Comparison of ENCODE assay signal across 18 cellular contexts in genomic region chr1:1173061-1173792, GRCh38. TPM values are rescaled to one million over a fixed set of nuclear protein-coding genes. Genes with fewer than 3 reads are reported as not detected.
DNase-seq lines count a peak whose midpoint lies in the region; ATAC-seq, FAIRE-seq and TF ChIP-seq lines count a peak whose summit lies in the region.
"Had no signal": no experiment of that assay in that cellular context is flagged by ENCODE, and none has a peak within 500 bp of the region (broad histone marks: within the 10 kb centered on the region; RNA-seq: fewer than 3 reads in every experiment).

No MANE protein-coding gene starts in this region.

- no peak for DNase-seq in CD8-positive, alpha-beta T cell
- DNase-seq in H1 (ENCODE audit: low read depth in 1 of 2, low spot score in 2 of 2) (no peak), DMS53 treated with DMSO at 0.1 percent for 48 hours (lab: John Stamatoyannopoulos, UW; ENCODE audit: unreplicated experiment) (no peak), mesenteric fat pad (ENCODE audit: low spot score) (no peak)
- no peak for DNase-seq in naive thymus-derived CD4-positive, alpha-beta T cell
- DNase-seq: DMS 273 treated with DMSO at 0.1 percent for 48 hours, KG1 had no signal

- peak overlapping the region; percentile 94 for H3K4ac ChIP-seq in H1 (replicated peaks; ENCODE audit: insufficient read length, low read depth, low read length)

- no peak overlapping the region for H3K14ac ChIP-seq in H1 (ENCODE audit: insufficient read length)

- H3K36me3 ChIP-seq in CD8-positive, alpha-beta T cell (ENCODE audit: insufficient read depth, low read length) = no peaks in the 10 kb centered on the region
- H3K36me3 ChIP-seq in HUES6 (ENCODE audit: control insufficient read depth, insufficient read depth, low read length) (no peaks in the 10 kb centered on the region), H1 (ENCODE audit: control insufficient read depth in 2 of 4, insufficient read depth in 4 of 4, low read length in 3 of 4) (no peaks in the 10 kb centered on the region)
- no peaks in the 10 kb centered on the region for H3K36me3 ChIP-seq in naive thymus-derived CD4-positive, alpha-beta T cell (ENCODE audit: control insufficient read depth in 2 of 3, insufficient read depth in 3 of 3, low read length in 3 of 3)
- H3K36me3 ChIP-seq: left lung, prostate gland had no signal

- H2BK120ac ChIP-seq in H1 (replicated peaks; ENCODE audit: low read depth, low read length) = no peak overlapping the region

- H3K56ac ChIP-seq in H1 (replicated peaks; ENCODE audit: insufficient read length, low read depth, low read length) = no peak overlapping the region

- H3K4me2 ChIP-seq in H1 (ENCODE audit: insufficient read depth in 1 of 2, low read depth in 2 of 2, low read length in 2 of 2) = peak overlapping the region; percentile 40 to 69; a peak in 3 of 4 replicates

- 68% methylated on average over 30 of the region's 32 CpGs; no CpG with 5 or more reads in 1 of the 2 experiments for WGBS in H1 (ENCODE audit: extremely low coverage in 1 of 2, insufficient coverage in 1 of 2, insufficient read length in 1 of 2, insufficient replicate concordance in 2 of 2, low coverage in 1 of 2, low lambda C conversion rate in 2 of 2, missing lambda C conversion rate in 1 of 2), 2 experiments

- intact Hi-C loops in CD8-positive, alpha-beta T cell (cut with DNase I, micrococcal nuclease) = loop anchor here in 1 of 2 experiments (5.0 kb wide), 1 partner anchor 36 kb away; no protein-coding TSS in a partner anchor
- intact Hi-C loops in naive thymus-derived CD4-positive, alpha-beta T cell (cut with micrococcal nuclease) = loop anchor here in 1 of 2 donors (5.0 kb wide), 1 partner anchor 34 kb away; the partner anchor contains the start of gene TNFRSF18

- ATAC-seq in CD8-positive, alpha-beta T cell = peak; percentile 5
- no peak for ATAC-seq in naive thymus-derived CD4-positive, alpha-beta T cell
- ATAC-seq in HG03469 (IDR thresholded peaks at IDR 0.05; ENCODE audit: unreplicated experiment) (no peak), HG03025 (IDR thresholded peaks at IDR 0.05; ENCODE audit: low FRiP score, unreplicated experiment) (no peak)
- ATAC-seq: SK-N-SH treated with all-trans-retinoic acid at 6 μM for 48 hours had no signal

- no peak for TF ChIP-seq POLR2A in H1 (IDR thresholded peaks at IDR 0.05; ENCODE audit: control extremely low read depth in 1 of 2, low read depth in 2 of 2, low read length in 2 of 2)

- peaks cover 41% of the 10 kb centered on the region for H3K4me1 ChIP-seq in CD8-positive, alpha-beta T cell (ENCODE audit: insufficient read depth, low read length)
- H3K4me1 ChIP-seq in HUES6 (ENCODE audit: control insufficient read depth, insufficient read depth, low read length) = peaks cover 25% of the 10 kb centered on the region
- peaks cover 4 to 28% (median 20%) of the 10 kb centered on the region in 4 experiments for H3K4me1 ChIP-seq in H1 (replicated peaks in 1 of 4; ENCODE audit: control insufficient read depth in 3 of 4, insufficient read depth in 4 of 4, low read length in 3 of 4)
- peaks cover 6 to 18% of the 10 kb centered on the region in 2 donors for H3K4me1 ChIP-seq in naive thymus-derived CD4-positive, alpha-beta T cell (ENCODE audit: control insufficient read depth in 2 of 2, insufficient read depth in 2 of 2, low read length in 2 of 2)
- H3K4me1 ChIP-seq: left lung, prostate gland had no signal

- no peak for TF ChIP-seq RAD21 in H1 (IDR thresholded peaks at IDR 0.05 in 1 of 2, conservative IDR thresholded peaks at IDR 0.05 in 1 of 2; ENCODE audit: low read depth in 2 of 2, low read length in 2 of 2)

- H4K8ac ChIP-seq in H1 (ENCODE audit: extremely low read depth, insufficient read depth, low read length) = peak overlapping the region; percentile 74; the same call in 1 of the 2 replicates

- no peak overlapping the region for H3K27ac ChIP-seq in CD8-positive, alpha-beta T cell (ENCODE audit: low read depth, low read length)
- H3K27ac ChIP-seq in HUES6 (ENCODE audit: low read depth, low read length) = no peak overlapping the region
- H3K27ac ChIP-seq in H1 (ENCODE audit: low read depth, low read length) = no peak overlapping the region
- H3K27ac ChIP-seq in naive thymus-derived CD4-positive, alpha-beta T cell (ENCODE audit: low read depth, low read length) = no peak overlapping the region
- H3K27ac ChIP-seq: left lung, prostate gland had no signal

- CTCF ChIA-PET in CD8-positive, alpha-beta T cell (lab: Charles Lee) = interaction anchor here (1.3 to 2.9 kb wide), 2 partner anchors 15 to 51 kb away, joined by 3 to 10 read pairs; no protein-coding TSS in a partner anchor
- CTCF ChIA-PET in H1 (lab: Charles Lee; ENCODE audit: partially characterized antibody) = interaction anchor here (0.8 to 2.0 kb wide), 7 partner anchors 15 to 119 kb away, joined by 3 to 8 read pairs (median 4); no protein-coding TSS in a partner anchor
- CTCF ChIA-PET in naive thymus-derived CD4-positive, alpha-beta T cell (lab: Charles Lee) = no interaction called here

- H3K9me3 ChIP-seq in CD8-positive, alpha-beta T cell (ENCODE audit: low read length) = no peaks in the 10 kb centered on the region
- H3K9me3 ChIP-seq in HUES6 (ENCODE audit: control insufficient read depth, insufficient read depth, low read depth, low read length) (peaks cover 4% of the 10 kb centered on the region; the same call in 1 of the 2 replicates), H1 (ENCODE audit: insufficient read depth in 2 of 2, low read depth in 1 of 2, low read length in 1 of 2) (peaks cover 4 to 5% of the 10 kb centered on the region in 2 experiments; a peak in 1 of 4 replicates)
- H3K9me3 ChIP-seq in naive thymus-derived CD4-positive, alpha-beta T cell (ENCODE audit: control insufficient read depth in 2 of 3, low read length in 3 of 3) = no peaks in the 10 kb centered on the region
- H3K9me3 ChIP-seq: left lung, prostate gland had no signal

- H2BK12ac ChIP-seq in H1 (ENCODE audit: low read depth, low read length) = peak overlapping the region; percentile 60; the same call in 1 of the 2 replicates

- H3K18ac ChIP-seq in H1 (ENCODE audit: extremely low read depth, low read length) = peak overlapping the region; percentile 60; the same call in 1 of the 2 replicates

- TF ChIP-seq EP300 in H1 (IDR thresholded peaks at IDR 0.05; ENCODE audit: borderline replicate concordance in 1 of 2, low read depth in 2 of 2, low read length in 2 of 2) = no peak

- no peak for FAIRE-seq in H1 (lab: Jason Lieb, UNC)
- FAIRE-seq: endometrium had no signal

- H2BK20ac ChIP-seq in H1 (ENCODE audit: low read length) = no peak overlapping the region

- H3K4me1 Mint-ChIP-seq in CD8-positive, alpha-beta T cell (ENCODE audit: low read depth) = peaks cover 32% of the 10 kb centered on the region
- H3K4me1 Mint-ChIP-seq in naive thymus-derived CD4-positive, alpha-beta T cell = peaks cover 7 to 25% (median 9%) of the 10 kb centered on the region in 7 donors
- H3K4me1 Mint-ChIP-seq: central memory CD8-positive, alpha-beta T cell had no signal

- no peak for TF ChIP-seq CTCF in CD8-positive, alpha-beta T cell (IDR thresholded peaks at IDR 0.05)
- TF ChIP-seq CTCF in H1 (IDR thresholded peaks at IDR 0.05; ENCODE audit: control extremely low read depth in 1 of 3, insufficient read depth in 1 of 3, low read depth in 1 of 3, low read length in 3 of 3) = no peak

- no peak overlapping the region for H3K9ac ChIP-seq in HUES6 (ENCODE audit: low read length)
- 0 out of 7 replicates have a peak overlapping the region, but pooled peaks of 1 of the 4 experiments have one; percentile 2 for H3K9ac ChIP-seq in H1 (replicated peaks in 1 of 4; ENCODE audit: extremely low read depth in 1 of 4, low read depth in 3 of 4, low read length in 3 of 4)

- no peaks in the 10 kb centered on the region for H3K79me2 ChIP-seq in H1 (ENCODE audit: control insufficient read depth in 1 of 2, insufficient read depth in 2 of 2, low read length in 2 of 2)

- H3K23me2 ChIP-seq in H1 (ENCODE audit: low read depth, low read length) = peaks cover 3% of the 10 kb centered on the region; the same call in 1 of the 2 replicates

- H3K23ac ChIP-seq in H1 (ENCODE audit: insufficient read length) = no peak overlapping the region

- no peak overlapping the region for H2AFZ ChIP-seq in H1 (ENCODE audit: low read length)

- H3K27ac Mint-ChIP-seq in CD8-positive, alpha-beta T cell = no peak overlapping the region
- peak overlapping the region in 1 of 9 donors; percentile 49 for H3K27ac Mint-ChIP-seq in naive thymus-derived CD4-positive, alpha-beta T cell
- H3K27ac Mint-ChIP-seq: activated CD4-positive, alpha-beta memory T cell treated with anti-CD3 and anti-CD28 coated beads for 36 hours; type B pancreatic cell had no signal

- no peak overlapping the region for H3K4me3 ChIP-seq in CD8-positive, alpha-beta T cell (ENCODE audit: low read depth, low read length)
- H3K4me3 ChIP-seq in HUES6 (ENCODE audit: low read depth, low read length) (0 out of 2 replicates have a peak overlapping the region, but pooled peaks have one; percentile 8), H1 (ENCODE audit: extremely low read depth in 1 of 4, insufficient read depth in 2 of 4, low read depth in 3 of 4, low read length in 4 of 4) (peak overlapping the region in 3 of 4 experiments; percentile 3 to 50 (median 4); a peak in 3 of 8 replicates)
- H3K4me3 ChIP-seq in naive thymus-derived CD4-positive, alpha-beta T cell (ENCODE audit: low read length) = peak overlapping the region; percentile 24
- H3K4me3 ChIP-seq: left lung, prostate gland had no signal

- H2BK5ac ChIP-seq in H1 (ENCODE audit: low read depth, low read length) = no peak overlapping the region

- peaks cover 0 to 4% of the 10 kb centered on the region in 2 experiments for H4K20me1 ChIP-seq in H1 (replicated peaks in 1 of 2; ENCODE audit: control insufficient read depth in 1 of 2, insufficient read depth in 2 of 2, low read length in 2 of 2)

- no peaks in the 10 kb centered on the region for H3K79me1 ChIP-seq in H1 (ENCODE audit: low read depth, low read length)

- peak overlapping the region; percentile 55 for H4K91ac ChIP-seq in H1 (replicated peaks; ENCODE audit: insufficient read length, low read length)

- H3K27me3 ChIP-seq in CD8-positive, alpha-beta T cell (ENCODE audit: insufficient read depth, low read length) = no peaks in the 10 kb centered on the region
- peaks cover 12% of the 10 kb centered on the region; the same call in 1 of the 2 replicates for H3K27me3 ChIP-seq in HUES6 (ENCODE audit: control insufficient read depth, insufficient read depth, low read length)
- peaks cover 0 to 10% (median 6%) of the 10 kb centered on the region in 4 experiments; a peak in 4 of 7 replicates for H3K27me3 ChIP-seq in H1 (replicated peaks in 1 of 4; ENCODE audit: control insufficient read depth in 3 of 4, extremely low read depth in 1 of 4, insufficient read depth in 3 of 4, low read length in 3 of 4)
- no peaks in the 10 kb centered on the region for H3K27me3 ChIP-seq in naive thymus-derived CD4-positive, alpha-beta T cell (ENCODE audit: control insufficient read depth in 2 of 2, insufficient read depth in 2 of 2, low read length in 2 of 2)

- no peak overlapping the region for H4K5ac ChIP-seq in H1 (ENCODE audit: insufficient read length, low read depth, low read length)

- no peak overlapping the region; the same call in 1 of the 2 replicates for H2AK5ac ChIP-seq in H1 (ENCODE audit: low read depth, low read length)

- POLR2A ChIA-PET in CD8-positive, alpha-beta T cell (lab: Charles Lee) = no interaction called here
- POLR2A ChIA-PET in H1 (lab: Charles Lee; ENCODE audit: partially characterized antibody) = interaction anchor here (0.7 to 2.5 kb wide), 4 partner anchors 9 to 56 kb away, joined by 3 to 15 read pairs (median 3); no protein-coding TSS in a partner anchor
- POLR2A ChIA-PET in naive thymus-derived CD4-positive, alpha-beta T cell (lab: Charles Lee) = interaction anchor here (0.5 to 0.6 kb wide), 2 partner anchors 140 to 237 kb away, joined by 3 to 4 read pairs; no protein-coding TSS in a partner anchor

- H3K36me3 Mint-ChIP-seq in CD8-positive, alpha-beta T cell = no peaks in the 10 kb centered on the region
- no peaks in the 10 kb centered on the region for H3K36me3 Mint-ChIP-seq in naive thymus-derived CD4-positive, alpha-beta T cell
- H3K36me3 Mint-ChIP-seq: activated CD4-positive, alpha-beta memory T cell treated with anti-CD3 and anti-CD28 coated beads for 36 hours; type B pancreatic cell had no signal

- H2BK15ac ChIP-seq in H1 (ENCODE audit: low read length) = peak overlapping the region; percentile 81; the same call in 1 of the 2 replicates

- peaks cover 5% of the 10 kb centered on the region for H3K27me3 Mint-ChIP-seq in CD8-positive, alpha-beta T cell (ENCODE audit: low read depth)
- H3K27me3 Mint-ChIP-seq in naive thymus-derived CD4-positive, alpha-beta T cell = peaks cover 4 to 23% (median 4%) of the 10 kb centered on the region in 5 donors

- H3K9me3 Mint-ChIP-seq in CD8-positive, alpha-beta T cell = no peaks in the 10 kb centered on the region
- H3K9me3 Mint-ChIP-seq in naive thymus-derived CD4-positive, alpha-beta T cell = peaks cover 0 to 2% (median 0%) of the 10 kb centered on the region in 11 donors
- H3K9me3 Mint-ChIP-seq: activated CD4-positive, alpha-beta memory T cell treated with anti-CD3 and anti-CD28 coated beads for 36 hours; central memory CD8-positive, alpha-beta T cell; type B pancreatic cell had no signal

- H3K4me3 Mint-ChIP-seq in CD8-positive, alpha-beta T cell = peak overlapping the region; percentile 32
- H3K4me3 Mint-ChIP-seq in naive thymus-derived CD4-positive, alpha-beta T cell = peak overlapping the region in 6 of 10 donors; percentile 6 to 58 (median 38)
- H3K4me3 Mint-ChIP-seq: activated CD4-positive, alpha-beta memory T cell treated with anti-CD3 and anti-CD28 coated beads for 36 hours; central memory CD8-positive, alpha-beta T cell; type B pancreatic cell had no signal

RNA-seq across cellular contexts. Expression of gene TTLL10, which starts 0.5 kb away (rescaled TPM):
- not detected for total RNA-seq in CD8-positive, alpha-beta T cell
- 1.6 and 1.7 TPM in 2 replicates for total RNA-seq in H1 (2021; fragmentation: NEBNext Ultra II Directional; extraction: Animal tissue kit (Norgen Biotek cat#: 25700))
- polyA plus RNA-seq in H1 (2011; rRNA removed) = 1.1 and 2.0 TPM in 2 replicates
- 1.0 TPM for polyA plus RNA-seq in H1 (2011; cell fraction: cytosol; rRNA removed)
- polyA plus RNA-seq in H1 (2011; cell fraction: nucleus; rRNA removed) = 3.8 TPM
- 0.94 to 4.7 TPM (median 1.1 TPM) in 4 replicates for polyA plus RNA-seq in H1 (2012, experiment 1 of 2)
- polyA plus RNA-seq in H1 (2012, experiment 2 of 2) = 0.24 TPM
- 0.73 TPM for polyA plus RNA-seq in H1 (2013, experiment 1 of 2)
- 0.55 TPM for polyA plus RNA-seq in H1 (2013, experiment 2 of 2)
- 0.51 and 1.3 TPM in 2 replicates for polyA minus RNA-seq in H1 (2011; rRNA and poly(A)+ RNA removed)
- not detected for polyA minus RNA-seq in H1 (2011; cell fraction: cytosol; rRNA and poly(A)+ RNA removed)
- polyA minus RNA-seq in H1 (2011; cell fraction: nucleus; rRNA and poly(A)+ RNA removed) = 1.5 TPM
- under 1 TPM in 2 of 5 experiments, not detected in 3; 0.58 to 0.80 TPM for total RNA-seq in naive thymus-derived CD4-positive, alpha-beta T cell
- polyA plus RNA-seq in naive thymus-derived CD4-positive, alpha-beta T cell = not detected
- 1.4 TPM for total RNA-seq in mesenteric fat pad
- total RNA-seq: activated CD4-positive, alpha-beta memory T cell treated with anti-CD3 and anti-CD28 coated beads for 36 hours; H4 had no signal

RNA-seq across cellular contexts. Expression of gene TNFRSF18, which starts 33.2 kb away (rescaled TPM):
- 1 to 10 TPM; 4.2 to 4.6 TPM for total RNA-seq in CD8-positive, alpha-beta T cell
- 0.92 and 1.5 TPM in 2 replicates for total RNA-seq in H1 (2021; fragmentation: NEBNext Ultra II Directional; extraction: Animal tissue kit (Norgen Biotek cat#: 25700))
- 2.5 and 2.7 TPM in 2 replicates for polyA plus RNA-seq in H1 (2011; rRNA removed)
- polyA plus RNA-seq in H1 (2011; cell fraction: cytosol; rRNA removed) = 2.9 TPM
- 4.8 TPM for polyA plus RNA-seq in H1 (2011; cell fraction: nucleus; rRNA removed)
- 0.51 to 2.0 TPM (median 1.5 TPM) in 4 replicates for polyA plus RNA-seq in H1 (2012, experiment 1 of 2)
- 1.4 TPM for polyA plus RNA-seq in H1 (2012, experiment 2 of 2)
- polyA plus RNA-seq in H1 (2013, experiment 1 of 2) = 1.4 TPM
- polyA plus RNA-seq in H1 (2013, experiment 2 of 2) = 1.5 TPM
- not detected in 2 replicates for polyA minus RNA-seq in H1 (2011; rRNA and poly(A)+ RNA removed)
- not detected for polyA minus RNA-seq in H1 (2011; cell fraction: cytosol; rRNA and poly(A)+ RNA removed)
- polyA minus RNA-seq in H1 (2011; cell fraction: nucleus; rRNA and poly(A)+ RNA removed) = not detected
- total RNA-seq in naive thymus-derived CD4-positive, alpha-beta T cell = 10 to 100 TPM in 2 of 5 experiments, 1 to 10 TPM in 1, not detected in 2; 2.6 to 81.7 (median 12.6) TPM
- polyA plus RNA-seq in naive thymus-derived CD4-positive, alpha-beta T cell = under 1 TPM in 1 of 2 donors, not detected in 1; 0.32 TPM
- 0.80 TPM for total RNA-seq in mesenteric fat pad
- total RNA-seq: H4 had no signal

RNA-seq across cellular contexts. Expression of gene TNFRSF4, which starts 40.7 kb away (rescaled TPM):
- 1 to 10 TPM; 2.4 to 3.2 TPM for total RNA-seq in CD8-positive, alpha-beta T cell
- total RNA-seq in H1 (2021; fragmentation: NEBNext Ultra II Directional; extraction: Animal tissue kit (Norgen Biotek cat#: 25700)) = not detected in 2 replicates
- polyA plus RNA-seq in H1 (2011; rRNA removed) = 0.06 TPM in 1 of 2 replicates, not detected in the other
- polyA plus RNA-seq in H1 (2011; cell fraction: cytosol; rRNA removed) = 0.14 TPM
- 0.19 TPM for polyA plus RNA-seq in H1 (2011; cell fraction: nucleus; rRNA removed)
- polyA plus RNA-seq in H1 (2012, experiment 1 of 2) = not detected in 4 replicates
- not detected for polyA plus RNA-seq in H1 (2012, experiment 2 of 2)
- not detected for polyA plus RNA-seq in H1 (2013, experiment 1 of 2)
- polyA plus RNA-seq in H1 (2013, experiment 2 of 2) = 0.07 TPM
- polyA minus RNA-seq in H1 (2011; rRNA and poly(A)+ RNA removed) = not detected in 2 replicates
- not detected for polyA minus RNA-seq in H1 (2011; cell fraction: cytosol; rRNA and poly(A)+ RNA removed)
- not detected for polyA minus RNA-seq in H1 (2011; cell fraction: nucleus; rRNA and poly(A)+ RNA removed)
- total RNA-seq in naive thymus-derived CD4-positive, alpha-beta T cell = 100 to 1,000 TPM in 1 of 5 experiments, 10 to 100 TPM in 1, 1 to 10 TPM in 2, under 1 TPM in 1; 0.49 to 192 (median 7.8) TPM
- 1 to 10 TPM; 1.4 to 1.5 TPM for polyA plus RNA-seq in naive thymus-derived CD4-positive, alpha-beta T cell
- 10.7 TPM for total RNA-seq in mesenteric fat pad
- total RNA-seq: H4 had no signal

RNA-seq across cellular contexts. Expression of gene C1orf159, which starts 57.3 kb away (rescaled TPM):
- 10 to 100 TPM; 14.3 to 17.6 TPM for total RNA-seq in CD8-positive, alpha-beta T cell
- total RNA-seq in H1 (2021; fragmentation: NEBNext Ultra II Directional; extraction: Animal tissue kit (Norgen Biotek cat#: 25700)) = 10.9 and 12.4 TPM in 2 replicates
- polyA plus RNA-seq in H1 (2011; rRNA removed) = 10.0 and 15.7 TPM in 2 replicates
- polyA plus RNA-seq in H1 (2011; cell fraction: cytosol; rRNA removed) = 11.1 TPM
- polyA plus RNA-seq in H1 (2011; cell fraction: nucleus; rRNA removed) = 45.2 TPM
- polyA plus RNA-seq in H1 (2012, experiment 1 of 2) = 6.7 to 11.8 TPM (median 10.8 TPM) in 4 replicates
- 9.1 TPM for polyA plus RNA-seq in H1 (2012, experiment 2 of 2)
- 8.9 TPM for polyA plus RNA-seq in H1 (2013, experiment 1 of 2)
- 8.4 TPM for polyA plus RNA-seq in H1 (2013, experiment 2 of 2)
- 2.8 and 4.3 TPM in 2 replicates for polyA minus RNA-seq in H1 (2011; rRNA and poly(A)+ RNA removed)
- 5.1 TPM for polyA minus RNA-seq in H1 (2011; cell fraction: cytosol; rRNA and poly(A)+ RNA removed)
- 14.2 TPM for polyA minus RNA-seq in H1 (2011; cell fraction: nucleus; rRNA and poly(A)+ RNA removed)
- 10 to 100 TPM; 17.6 to 21.9 (median 19.6) TPM for total RNA-seq in naive thymus-derived CD4-positive, alpha-beta T cell
- polyA plus RNA-seq in naive thymus-derived CD4-positive, alpha-beta T cell = 10 to 100 TPM in 1 of 2 donors, 1 to 10 TPM in 1; 6.4 to 10.5 TPM
- 9.0 TPM for total RNA-seq in mesenteric fat pad

RNA-seq across cellular contexts. Expression of gene SDF4, which starts 58.6 kb away (rescaled TPM):
- 10 to 100 TPM; 66.6 to 70.3 TPM for total RNA-seq in CD8-positive, alpha-beta T cell
- total RNA-seq in H1 (2021; fragmentation: NEBNext Ultra II Directional; extraction: Animal tissue kit (Norgen Biotek cat#: 25700)) = 72.2 and 75.6 TPM in 2 replicates
- 45.5 and 69.8 TPM in 2 replicates for polyA plus RNA-seq in H1 (2011; rRNA removed)
- polyA plus RNA-seq in H1 (2011; cell fraction: cytosol; rRNA removed) = 62.5 TPM
- 89.3 TPM for polyA plus RNA-seq in H1 (2011; cell fraction: nucleus; rRNA removed)
- polyA plus RNA-seq in H1 (2012, experiment 1 of 2) = 63.1 to 79.8 TPM (median 77.9 TPM) in 4 replicates
- polyA plus RNA-seq in H1 (2012, experiment 2 of 2) = 55.0 TPM
- 110 TPM for polyA plus RNA-seq in H1 (2013, experiment 1 of 2)
- polyA plus RNA-seq in H1 (2013, experiment 2 of 2) = 117 TPM
- polyA minus RNA-seq in H1 (2011; rRNA and poly(A)+ RNA removed) = 13.2 and 16.8 TPM in 2 replicates
- polyA minus RNA-seq in H1 (2011; cell fraction: cytosol; rRNA and poly(A)+ RNA removed) = 32.2 TPM
- 39.2 TPM for polyA minus RNA-seq in H1 (2011; cell fraction: nucleus; rRNA and poly(A)+ RNA removed)
- total RNA-seq in naive thymus-derived CD4-positive, alpha-beta T cell = 100 to 1,000 TPM in 4 of 5 experiments, 10 to 100 TPM in 1; 75.8 to 124 (median 110) TPM
- polyA plus RNA-seq in naive thymus-derived CD4-positive, alpha-beta T cell = 10 to 100 TPM; 74.8 to 90.7 TPM
- 144 TPM for total RNA-seq in mesenteric fat pad
